17 cellular contexts compared by ENCODE assay signal in genomic region chr19:13962738-13963602, GRCh38. TPM values are rescaled to one million over a fixed set of nuclear protein-coding genes. Genes with fewer than 3 reads are reported as not detected.
DNase-seq lines count a peak whose midpoint lies in the region; ATAC-seq, FAIRE-seq and TF ChIP-seq lines count a peak whose summit lies in the region.
"Had no signal": no experiment of that assay in that cellular context is flagged by ENCODE, and none has a peak within 500 bp of the region (broad histone marks: within the 10 kb centered on the region; RNA-seq: fewer than 3 reads in every experiment).

No MANE protein-coding gene starts in this region.

- H3K4me3 ChIP-seq in HUES6 (ENCODE audit: low read depth, low read length) (peak overlapping the region; percentile 67), H1 (ENCODE audit: extremely low read depth in 1 of 4, insufficient read depth in 2 of 4, low read depth in 3 of 4, low read length in 4 of 4) (peak overlapping the region; percentile 25 to 66 (median 52)), stomach smooth muscle (ENCODE audit: low read length in 2 of 2) (peak overlapping the region; percentile 12 to 54), colonic mucosa (no peak overlapping the region)

- 8% methylated on average over 28 of the region's 83 CpGs; no CpG with 5 or more reads in 1 of the 2 experiments for WGBS in H1 (ENCODE audit: extremely low coverage in 1 of 2, insufficient coverage in 1 of 2, insufficient read length in 1 of 2, insufficient replicate concordance in 2 of 2, low coverage in 1 of 2, low lambda C conversion rate in 2 of 2, missing lambda C conversion rate in 1 of 2), 2 experiments

- TF ChIP-seq CTCF in H1 (IDR thresholded peaks at IDR 0.05; ENCODE audit: control extremely low read depth in 1 of 3, insufficient read depth in 1 of 3, low read depth in 1 of 3, low read length in 3 of 3) (peak in 1 of 3 experiments; percentile 3; a peak in 1 of 4 replicates), colonic mucosa (IDR thresholded peaks at IDR 0.05) (no peak)
- no peak for TF ChIP-seq CTCF in activated CD8-positive, alpha-beta T cell treated with anti-CD3 and anti-CD28 coated beads for 36 hours (IDR thresholded peaks at IDR 0.05)

- peak overlapping the region; percentile 66 to 98 for H3K4me2 ChIP-seq in H1 (ENCODE audit: insufficient read depth in 1 of 2, low read depth in 2 of 2, low read length in 2 of 2)

- H4K5ac ChIP-seq in H1 (ENCODE audit: insufficient read length, low read depth, low read length), result no peak overlapping the region

- H3K79me2 ChIP-seq in H1 (ENCODE audit: control insufficient read depth in 1 of 2, insufficient read depth in 2 of 2, low read length in 2 of 2), result no peaks in the 10 kb centered on the region

- no peaks in the 10 kb centered on the region for H3K27me3 Mint-ChIP-seq in activated CD8-positive, alpha-beta T cell treated with anti-CD3 and anti-CD28 coated beads for 36 hours

- no peak; a peak in 1 of 3 replicates for TF ChIP-seq POLR2A in H1 (IDR thresholded peaks at IDR 0.05; ENCODE audit: control extremely low read depth in 1 of 2, low read depth in 2 of 2, low read length in 2 of 2)
- no peak for TF ChIP-seq POLR2A in erythroblast (IDR thresholded peaks at IDR 0.05; ENCODE audit: low read length)

- no peaks in the 10 kb centered on the region for H3K4me1 Mint-ChIP-seq in activated CD8-positive, alpha-beta T cell treated with anti-CD3 and anti-CD28 coated beads for 36 hours (ENCODE audit: low read depth)
- H3K4me1 Mint-ChIP-seq: CD14-positive monocyte had no signal

- H2BK12ac ChIP-seq in H1 (ENCODE audit: low read depth, low read length), result peak overlapping the region; percentile 84; the same call in 1 of the 2 replicates

- no peak overlapping the region for H2AK5ac ChIP-seq in H1 (ENCODE audit: low read depth, low read length)

- no peak for TF ChIP-seq EP300 in H1 (IDR thresholded peaks at IDR 0.05; ENCODE audit: borderline replicate concordance in 1 of 2, low read depth in 2 of 2, low read length in 2 of 2)

- peak; percentile 14 for ATAC-seq in left colon
- no peak for ATAC-seq in activated CD8-positive, alpha-beta T cell treated with anti-CD3 and anti-CD28 coated beads for 36 hours
- ATAC-seq: activated CD4-positive, CD25-positive, alpha-beta regulatory T cell treated with anti-CD3 and anti-CD28 coated beads, Interleukin-2, amount 50 U/mL, for 24 hours; HCT116 had no signal

- peak overlapping the region; percentile 91; the same call in 1 of the 2 replicates for H4K8ac ChIP-seq in H1 (ENCODE audit: extremely low read depth, insufficient read depth, low read length)

- 0 out of 2 replicates have a peak overlapping the region, but pooled peaks have one; percentile 97 for H2BK15ac ChIP-seq in H1 (ENCODE audit: low read length)

- no peaks in the 10 kb centered on the region for H3K79me1 ChIP-seq in H1 (ENCODE audit: low read depth, low read length)

- FAIRE-seq in H1 (lab: Jason Lieb, UNC), result no peak
- FAIRE-seq: HTR-8/SVneo had no signal

- no peak overlapping the region for H3K27ac ChIP-seq in HUES6 (ENCODE audit: low read depth, low read length)
- no peak overlapping the region for H3K27ac ChIP-seq in H1 (ENCODE audit: low read depth, low read length)
- H3K27ac ChIP-seq in stomach smooth muscle (ENCODE audit: low read length), result no peak overlapping the region
- H3K27ac ChIP-seq in colonic mucosa, result no peak overlapping the region

- no peaks in the 10 kb centered on the region for H3K9me3 Mint-ChIP-seq in activated CD8-positive, alpha-beta T cell treated with anti-CD3 and anti-CD28 coated beads for 36 hours
- H3K9me3 Mint-ChIP-seq: CD14-positive monocyte had no signal

- peak overlapping the region; percentile 44; the same call in 1 of the 2 replicates for H2BK5ac ChIP-seq in H1 (ENCODE audit: low read depth, low read length)

- POLR2A ChIA-PET in H1 (lab: Charles Lee; ENCODE audit: partially characterized antibody), result interaction anchor here (0.6 to 4.8 kb wide), 31 partner anchors 10 to 96 kb away, joined by 3 to 48 read pairs (median 5); partner anchors contain the start of genes BRME1, DCAF15, IL27RA and PODNL1
- POLR2A ChIA-PET in activated CD8-positive, alpha-beta T cell treated with anti-CD3 and anti-CD28 coated beads for 36 hours (lab: Charles Lee), result interaction anchor here (0.7 to 0.9 kb wide), 3 partner anchors 11 to 42 kb away, joined by 3 read pairs; no protein-coding TSS in a partner anchor

- H2BK120ac ChIP-seq in H1 (replicated peaks; ENCODE audit: low read depth, low read length), result no peak overlapping the region

- peak overlapping the region; percentile 90 for H3K18ac ChIP-seq in H1 (ENCODE audit: extremely low read depth, low read length)

- CTCF ChIA-PET in H1 (lab: Charles Lee; ENCODE audit: partially characterized antibody), result interaction anchor here (0.7 to 7.8 kb wide), 16 partner anchors 12 to 110 kb away, joined by 3 to 77 read pairs (median 4); partner anchors contain the start of genes IL27RA, MISP3 and PODNL1
- CTCF ChIA-PET in activated CD8-positive, alpha-beta T cell treated with anti-CD3 and anti-CD28 coated beads for 36 hours (lab: Charles Lee), result no interaction called here

- H2BK20ac ChIP-seq in H1 (ENCODE audit: low read length), result 0 out of 2 replicates have a peak overlapping the region, but pooled peaks have one; percentile 72

- peaks cover 11% of the 10 kb centered on the region; the same call in 1 of the 2 replicates for H3K4me1 ChIP-seq in HUES6 (ENCODE audit: control insufficient read depth, insufficient read depth, low read length)
- H3K4me1 ChIP-seq in H1 (replicated peaks in 1 of 4; ENCODE audit: control insufficient read depth in 3 of 4, insufficient read depth in 4 of 4, low read length in 3 of 4), result peaks cover 0 to 9% (median 4%) of the 10 kb centered on the region in 4 experiments; a peak in 4 of 7 replicates
- peaks cover 2% of the 10 kb centered on the region for H3K4me1 ChIP-seq in stomach smooth muscle (ENCODE audit: control insufficient read depth, insufficient read depth, low read length)
- no peaks in the 10 kb centered on the region for H3K4me1 ChIP-seq in colonic mucosa

- H3K9ac ChIP-seq in HUES6 (ENCODE audit: low read length) (peak overlapping the region; percentile 55), H1 (replicated peaks in 1 of 4; ENCODE audit: extremely low read depth in 1 of 4, low read depth in 3 of 4, low read length in 3 of 4) (peak overlapping the region; percentile 6 to 63 (median 50); a peak in 6 of 7 replicates), stomach smooth muscle (ENCODE audit: low read length in 2 of 2) (no peak overlapping the region), colonic mucosa (ENCODE audit: low read depth in 2 of 2, low read length in 2 of 2) (no peak overlapping the region)

- peaks cover 9% of the 10 kb centered on the region for H3K36me3 Mint-ChIP-seq in activated CD8-positive, alpha-beta T cell treated with anti-CD3 and anti-CD28 coated beads for 36 hours (ENCODE audit: low read depth)

- peaks cover 0 to 3% of the 10 kb centered on the region in 2 experiments for H4K20me1 ChIP-seq in H1 (replicated peaks in 1 of 2; ENCODE audit: control insufficient read depth in 1 of 2, insufficient read depth in 2 of 2, low read length in 2 of 2)

- peak overlapping the region; percentile 78 for H3K4ac ChIP-seq in H1 (replicated peaks; ENCODE audit: insufficient read length, low read depth, low read length)

- H3K9me3 ChIP-seq in HUES6 (ENCODE audit: control insufficient read depth, insufficient read depth, low read depth, low read length) (no peaks in the 10 kb centered on the region), H1 (ENCODE audit: insufficient read depth in 2 of 2, low read depth in 1 of 2, low read length in 1 of 2) (no peaks in the 10 kb centered on the region), stomach smooth muscle (ENCODE audit: control insufficient read depth in 2 of 2, low read length in 2 of 2) (no peaks in the 10 kb centered on the region), colonic mucosa (no peaks in the 10 kb centered on the region)

- H3K4me3 Mint-ChIP-seq in activated CD8-positive, alpha-beta T cell treated with anti-CD3 and anti-CD28 coated beads for 36 hours, result no peak overlapping the region
- H3K4me3 Mint-ChIP-seq: CD14-positive monocyte had no signal

- H3K23me2 ChIP-seq in H1 (ENCODE audit: low read depth, low read length), result peaks cover 13% of the 10 kb centered on the region; the same call in 1 of the 2 replicates

- peaks cover 51% of the 10 kb centered on the region for H3K36me3 ChIP-seq in HUES6 (ENCODE audit: control insufficient read depth, insufficient read depth, low read length)
- H3K36me3 ChIP-seq in H1 (ENCODE audit: control insufficient read depth in 2 of 4, insufficient read depth in 4 of 4, low read length in 3 of 4), result peaks cover 2 to 28% (median 21%) of the 10 kb centered on the region in 4 experiments; a peak in 6 of 8 replicates
- H3K36me3 ChIP-seq in stomach smooth muscle (ENCODE audit: control insufficient read depth in 2 of 2, insufficient read depth in 2 of 2, low read length in 2 of 2), result peaks cover 14 to 21% of the 10 kb centered on the region in 2 donors
- peaks cover 8% of the 10 kb centered on the region for H3K36me3 ChIP-seq in colonic mucosa

- H3K27me3 ChIP-seq in HUES6 (ENCODE audit: control insufficient read depth, insufficient read depth, low read length) (peaks cover 5% of the 10 kb centered on the region; the same call in 1 of the 2 replicates), H1 (replicated peaks in 1 of 4; ENCODE audit: control insufficient read depth in 3 of 4, extremely low read depth in 1 of 4, insufficient read depth in 3 of 4, low read length in 3 of 4) (peaks cover 0 to 4% (median 0%) of the 10 kb centered on the region in 4 experiments; a peak in 2 of 7 replicates), stomach smooth muscle (ENCODE audit: control insufficient read depth in 1 of 2, insufficient read depth in 2 of 2, low read length in 2 of 2) (no peaks in the 10 kb centered on the region), colonic mucosa (no peaks in the 10 kb centered on the region)

- no peak overlapping the region for H2AFZ ChIP-seq in H1 (ENCODE audit: low read length)

- TF ChIP-seq RAD21 in H1 (IDR thresholded peaks at IDR 0.05 in 1 of 2, conservative IDR thresholded peaks at IDR 0.05 in 1 of 2; ENCODE audit: low read depth in 2 of 2, low read length in 2 of 2), result no peak

- H3K14ac ChIP-seq in H1 (ENCODE audit: insufficient read length), result no peak overlapping the region

- H3K27ac Mint-ChIP-seq in activated CD8-positive, alpha-beta T cell treated with anti-CD3 and anti-CD28 coated beads for 36 hours, result no peak overlapping the region
- H3K27ac Mint-ChIP-seq: CD14-positive monocyte had no signal

- intact Hi-C loops in left colon (cut with DNase I, micrococcal nuclease) (no loop called here), colonic mucosa (cut with DNase I) (no loop called here)
- intact Hi-C loops in activated CD8-positive, alpha-beta T cell treated with anti-CD3 and anti-CD28 coated beads for 36 hours (cut with micrococcal nuclease), result no loop called here

- H4K91ac ChIP-seq in H1 (replicated peaks; ENCODE audit: insufficient read length, low read length), result peak overlapping the region; percentile 65

- no peak overlapping the region for H3K56ac ChIP-seq in H1 (replicated peaks; ENCODE audit: insufficient read length, low read depth, low read length)

- no peak overlapping the region for H3K23ac ChIP-seq in H1 (ENCODE audit: insufficient read length)

- DNase-seq in H1 (ENCODE audit: low read depth in 1 of 2, low spot score in 2 of 2), result peak in 1 of 2 experiments; percentile 74
- DNase-seq in left colon, result peak in 1 of 2 donors; percentile 22
- DNase-seq in activated effector memory CD4-positive, alpha-beta T cell treated with Interleukin-2 at 50 U/mL for 16 hours, result no peak
- DNase-seq in erythroblast (lab: John Stamatoyannopoulos, UW), result no peak
- no peak for DNase-seq in activated CD8-positive, alpha-beta T cell treated with anti-CD3 and anti-CD28 coated beads for 36 hours
- no peak for DNase-seq in colonic mucosa
- DNase-seq: cortex of kidney; NCI-H1092; NCI-H226; stimulated activated naive CD4-positive, alpha-beta T cell treated with Interleukin-2 at 50 U/mL for 16 hours had no signal

RNA-seq across cellular contexts. Expression of gene DCAF15, which starts 10.7 kb away (rescaled TPM):
- total RNA-seq in H1 (2021; fragmentation: NEBNext Ultra II Directional; extraction: Animal tissue kit (Norgen Biotek cat#: 25700)), result 68.7 and 77.1 TPM in 2 replicates
- polyA plus RNA-seq in H1 (2011; rRNA removed), result 80.8 and 127 TPM in 2 replicates
- polyA plus RNA-seq in H1 (2011; cell fraction: cytosol; rRNA removed), result 69.0 TPM
- polyA plus RNA-seq in H1 (2011; cell fraction: nucleus; rRNA removed), result 277 TPM
- polyA plus RNA-seq in H1 (2012, experiment 1 of 2), result 53.4 to 97.6 TPM (median 89.3 TPM) in 4 replicates
- polyA plus RNA-seq in H1 (2012, experiment 2 of 2), result 56.8 TPM
- 47.2 TPM for polyA plus RNA-seq in H1 (2013, experiment 1 of 2)
- 42.2 TPM for polyA plus RNA-seq in H1 (2013, experiment 2 of 2)
- polyA minus RNA-seq in H1 (2011; rRNA and poly(A)+ RNA removed), result 36.7 and 59.9 TPM in 2 replicates
- 32.1 TPM for polyA minus RNA-seq in H1 (2011; cell fraction: cytosol; rRNA and poly(A)+ RNA removed)
- polyA minus RNA-seq in H1 (2011; cell fraction: nucleus; rRNA and poly(A)+ RNA removed), result 66.5 TPM
- total RNA-seq in left colon (10 to 100 TPM; 30.5 to 33.9 TPM), colonic mucosa (10 to 100 TPM; 30.2 to 55.1 TPM)
- total RNA-seq in activated CD8-positive, alpha-beta T cell treated with anti-CD3 and anti-CD28 coated beads for 36 hours, result 10 to 100 TPM; 51.3 to 51.9 TPM

RNA-seq across cellular contexts. Expression of gene PODNL1, which starts 24.8 kb away (rescaled TPM):
- 0.75 and 1.5 TPM in 2 replicates for total RNA-seq in H1 (2021; fragmentation: NEBNext Ultra II Directional; extraction: Animal tissue kit (Norgen Biotek cat#: 25700))
- polyA plus RNA-seq in H1 (2011; rRNA removed), result 1.0 and 2.3 TPM in 2 replicates
- polyA plus RNA-seq in H1 (2011; cell fraction: cytosol; rRNA removed), result 1.8 TPM
- 2.7 TPM for polyA plus RNA-seq in H1 (2011; cell fraction: nucleus; rRNA removed)
- 0.61 to 2.0 TPM (median 1.5 TPM) in 4 replicates for polyA plus RNA-seq in H1 (2012, experiment 1 of 2)
- 1.7 TPM for polyA plus RNA-seq in H1 (2012, experiment 2 of 2)
- 0.18 TPM for polyA plus RNA-seq in H1 (2013, experiment 1 of 2)
- 0.68 TPM for polyA plus RNA-seq in H1 (2013, experiment 2 of 2)
- 0.22 TPM in 1 of 2 replicates, not detected in the other for polyA minus RNA-seq in H1 (2011; rRNA and poly(A)+ RNA removed)
- polyA minus RNA-seq in H1 (2011; cell fraction: cytosol; rRNA and poly(A)+ RNA removed), result not detected
- 1.2 TPM for polyA minus RNA-seq in H1 (2011; cell fraction: nucleus; rRNA and poly(A)+ RNA removed)
- total RNA-seq in left colon (1 to 10 TPM; 2.7 to 5.3 TPM), colonic mucosa (1 to 10 TPM; 4.1 to 4.4 TPM)
- not detected for total RNA-seq in activated CD8-positive, alpha-beta T cell treated with anti-CD3 and anti-CD28 coated beads for 36 hours
- total RNA-seq: kidney epithelial cell had no signal

RNA-seq across cellular contexts. Expression of gene RFX1, which starts 43.1 kb away (rescaled TPM):
- 16.1 and 17.0 TPM in 2 replicates for total RNA-seq in H1 (2021; fragmentation: NEBNext Ultra II Directional; extraction: Animal tissue kit (Norgen Biotek cat#: 25700))
- polyA plus RNA-seq in H1 (2011; rRNA removed), result 4.9 and 10.4 TPM in 2 replicates
- 3.4 TPM for polyA plus RNA-seq in H1 (2011; cell fraction: cytosol; rRNA removed)
- polyA plus RNA-seq in H1 (2011; cell fraction: nucleus; rRNA removed), result 13.6 TPM
- polyA plus RNA-seq in H1 (2012, experiment 1 of 2), result 10.7 to 19.4 TPM (median 17.4 TPM) in 4 replicates
- polyA plus RNA-seq in H1 (2012, experiment 2 of 2), result 11.3 TPM
- 8.7 TPM for polyA plus RNA-seq in H1 (2013, experiment 1 of 2)
- 8.1 TPM for polyA plus RNA-seq in H1 (2013, experiment 2 of 2)
- polyA minus RNA-seq in H1 (2011; rRNA and poly(A)+ RNA removed), result 1.9 and 2.7 TPM in 2 replicates
- 19.2 TPM for polyA minus RNA-seq in H1 (2011; cell fraction: cytosol; rRNA and poly(A)+ RNA removed)
- polyA minus RNA-seq in H1 (2011; cell fraction: nucleus; rRNA and poly(A)+ RNA removed), result 9.3 TPM
- total RNA-seq in left colon (10 to 100 TPM; 11.6 to 12.0 TPM), colonic mucosa (10 to 100 TPM; 13.1 to 20.9 TPM)
- total RNA-seq in activated CD8-positive, alpha-beta T cell treated with anti-CD3 and anti-CD28 coated beads for 36 hours, result 10 to 100 TPM; 13.3 to 14.1 TPM

RNA-seq across cellular contexts. Expression of gene CC2D1A, which starts 57.0 kb away (rescaled TPM):
- 33.0 and 36.4 TPM in 2 replicates for total RNA-seq in H1 (2021; fragmentation: NEBNext Ultra II Directional; extraction: Animal tissue kit (Norgen Biotek cat#: 25700))
- polyA plus RNA-seq in H1 (2011; rRNA removed), result 12.5 and 20.5 TPM in 2 replicates
- polyA plus RNA-seq in H1 (2011; cell fraction: cytosol; rRNA removed), result 17.1 TPM
- polyA plus RNA-seq in H1 (2011; cell fraction: nucleus; rRNA removed), result 71.1 TPM
- 20.2 to 39.2 TPM (median 31.7 TPM) in 4 replicates for polyA plus RNA-seq in H1 (2012, experiment 1 of 2)
- 21.2 TPM for polyA plus RNA-seq in H1 (2012, experiment 2 of 2)
- 17.9 TPM for polyA plus RNA-seq in H1 (2013, experiment 1 of 2)
- polyA plus RNA-seq in H1 (2013, experiment 2 of 2), result 16.1 TPM
- polyA minus RNA-seq in H1 (2011; rRNA and poly(A)+ RNA removed), result 15.8 and 22.9 TPM in 2 replicates
- 17.1 TPM for polyA minus RNA-seq in H1 (2011; cell fraction: cytosol; rRNA and poly(A)+ RNA removed)
- polyA minus RNA-seq in H1 (2011; cell fraction: nucleus; rRNA and poly(A)+ RNA removed), result 19.3 TPM
- total RNA-seq in left colon, result 100 to 1,000 TPM in 1 of 2 donors, 10 to 100 TPM in 1; 90.8 to 132 TPM
- 10 to 100 TPM; 22.4 to 23.8 TPM for total RNA-seq in activated CD8-positive, alpha-beta T cell treated with anti-CD3 and anti-CD28 coated beads for 36 hours
- 100 to 1,000 TPM in 1 of 2 donors, 10 to 100 TPM in 1; 81.0 to 123 TPM for total RNA-seq in colonic mucosa

RNA-seq across cellular contexts. Expression of gene BRME1, which starts 57.1 kb away (rescaled TPM):
- total RNA-seq in H1 (2021; fragmentation: NEBNext Ultra II Directional; extraction: Animal tissue kit (Norgen Biotek cat#: 25700)), result 4.6 and 4.7 TPM in 2 replicates
- 4.6 and 6.0 TPM in 2 replicates for polyA plus RNA-seq in H1 (2011; rRNA removed)
- polyA plus RNA-seq in H1 (2011; cell fraction: cytosol; rRNA removed), result 5.2 TPM
- polyA plus RNA-seq in H1 (2011; cell fraction: nucleus; rRNA removed), result 12.9 TPM
- 2.8 to 5.0 TPM (median 3.9 TPM) in 4 replicates for polyA plus RNA-seq in H1 (2012, experiment 1 of 2)
- polyA plus RNA-seq in H1 (2012, experiment 2 of 2), result 3.1 TPM
- 3.8 TPM for polyA plus RNA-seq in H1 (2013, experiment 1 of 2)
- polyA plus RNA-seq in H1 (2013, experiment 2 of 2), result 3.4 TPM
- polyA minus RNA-seq in H1 (2011; rRNA and poly(A)+ RNA removed), result 2.5 and 3.4 TPM in 2 replicates
- 3.8 TPM for polyA minus RNA-seq in H1 (2011; cell fraction: cytosol; rRNA and poly(A)+ RNA removed)
- 7.3 TPM for polyA minus RNA-seq in H1 (2011; cell fraction: nucleus; rRNA and poly(A)+ RNA removed)
- 1 to 10 TPM; 7.9 to 9.1 TPM for total RNA-seq in left colon
- total RNA-seq in activated CD8-positive, alpha-beta T cell treated with anti-CD3 and anti-CD28 coated beads for 36 hours, result 1 to 10 TPM; 3.6 to 5.2 TPM
- total RNA-seq in colonic mucosa, result 10 to 100 TPM in 1 of 2 donors, 1 to 10 TPM in 1; 5.9 to 20.0 TPM

Comparison
In these comparisons a context has a peak if more than half of its experiments do, and no peak if none do; other contexts are left out.
1. H3K9ac ChIP-seq: peak in HUES6 (single experiment) and H1 (4 of 4); none in stomach smooth muscle (0 of 2) and colonic mucosa (0 of 2).